In genomic region chr5:179858586-179859427, GRCh38 we compare ENCODE assay signal across 8 cellular contexts. TPM values are rescaled to one million over a fixed set of nuclear protein-coding genes. Genes with fewer than 3 reads are reported as not detected.
A peak's percentile ranks its signal among the peaks of the same experiment; 100 is the strongest.
DNase-seq lines count a peak whose midpoint lies in the region; ATAC-seq and TF ChIP-seq lines count a peak whose summit lies in the region.

A gene with protein sequence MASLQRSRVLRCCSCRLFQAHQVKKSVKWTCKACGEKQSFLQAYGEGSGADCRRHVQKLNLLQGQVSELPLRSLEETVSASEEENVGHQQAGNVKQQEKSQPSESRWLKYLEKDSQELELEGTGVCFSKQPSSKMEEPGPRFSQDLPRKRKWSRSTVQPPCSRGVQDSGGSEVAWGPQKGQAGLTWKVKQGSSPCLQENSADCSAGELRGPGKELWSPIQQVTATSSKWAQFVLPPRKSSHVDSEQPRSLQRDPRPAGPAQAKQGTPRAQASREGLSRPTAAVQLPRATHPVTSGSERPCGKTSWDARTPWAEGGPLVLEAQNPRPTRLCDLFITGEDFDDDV (minus strand): TSS chr5:179858817. CDS start chr5:179858796, 21 bp downstream.

- DNase-seq in GM04504 (ENCODE audit: low read depth): peak; percentile 83
- peak; percentile 97 for DNase-seq in HEK293T (ENCODE audit: extremely low spot score)
- peak; percentile 94 for DNase-seq in MV-4-11 (lab: John Stamatoyannopoulos, UW)
- peak; percentile 91 for DNase-seq in activated naive CD4-positive, alpha-beta T cell treated with anti-CD3 and anti-CD28 coated beads, Interleukin-2, amount 50 U/mL, for 72 hours (ENCODE audit: low spot score in 2 of 2)
- DNase-seq in glomerular endothelial cell (ENCODE audit: extremely low read depth, low read depth, low spot score): peak; percentile 33
- DNase-seq in omental fat pad (ENCODE audit: low spot score): peak; percentile 84
- peak; percentile 99 for DNase-seq in testis

- POLR2A ChIA-PET in HEK293T (lab: Yijun Ruan, JAX): interaction anchor here (1.0 to 1.2 kb wide), 3 partner anchors 12 to 40 kb away, joined by 3 read pairs; no protein-coding TSS in a partner anchor

- no peaks in the 10 kb centered on the region for H3K9me3 Mint-ChIP-seq in activated naive CD4-positive, alpha-beta T cell treated with anti-CD3 and anti-CD28 coated beads, Interleukin-2, amount 50 U/mL, for 72 hours

- ATAC-seq in SK-N-SH treated with all-trans-retinoic acid at 6 μM for 48 hours (peak; percentile 98), omental fat pad (ENCODE audit: low FRiP score) (peak; percentile 98)
- peak; percentile 97 for ATAC-seq in activated naive CD4-positive, alpha-beta T cell treated with anti-CD3 and anti-CD28 coated beads, Interleukin-2, amount 50 U/mL, for 72 hours

- 0% methylated on average over 18 to 89 of the region's 90 CpGs for WGBS in testis, 2 donors

- H3K27ac ChIP-seq in testis: peak within 1 kb of the TSS; percentile 89 to 95

- H3K36me3 Mint-ChIP-seq in activated naive CD4-positive, alpha-beta T cell treated with anti-CD3 and anti-CD28 coated beads, Interleukin-2, amount 50 U/mL, for 72 hours: peaks cover 8 to 13% of the 10 kb centered on the region in 2 donors

- no peaks in the 10 kb centered on the region for H3K36me3 ChIP-seq in testis (ENCODE audit: low read depth, missing control alignments)

- peaks cover 6% of the 10 kb centered on the region for H3K4me1 ChIP-seq in testis

- TF ChIP-seq CTCF in omental fat pad (IDR thresholded peaks at IDR 0.05) (no peak), testis (IDR thresholded peaks at IDR 0.05) (no peak)

- no peaks in the 10 kb centered on the region for H3K9me3 ChIP-seq in testis

- peak within 1 kb of the TSS; percentile 75 to 81 for H3K4me3 ChIP-seq in testis

- intact Hi-C loops in testis (cut with DNase I; ENCODE audit: low total_unique reads): no loop called here

- TF ChIP-seq POLR2A in testis (IDR thresholded peaks at IDR 0.05): peak; percentile 10

- peak within 1 kb of the TSS; percentile 79 to 81 for H3K27ac Mint-ChIP-seq in activated naive CD4-positive, alpha-beta T cell treated with anti-CD3 and anti-CD28 coated beads, Interleukin-2, amount 50 U/mL, for 72 hours

- H3K27me3 ChIP-seq in testis: no peaks in the 10 kb centered on the region

- CTCF ChIA-PET in HEK293T (lab: Yijun Ruan, JAX): no interaction called here

TF ChIP-seq in HEK293T, 16 proteins besides CTCF, POLR2A, EP300 and RAD21:
- peak; percentile 78 for TF ChIP-seq CTBP1 (IDR thresholded peaks at IDR 0.05; ENCODE audit: borderline replicate concordance)
- TF ChIP-seq FOXA1 (IDR thresholded peaks at IDR 0.05): no peak
- TF ChIP-seq L3MBTL2 (conservative IDR thresholded peaks at IDR 0.05): peak; percentile 80
- no peak for TF ChIP-seq ZNF384 (IDR thresholded peaks at IDR 0.05)

TF ChIP-seq in SK-N-SH treated with all-trans-retinoic acid at 6 μM for 48 hours, 23 proteins besides CTCF, POLR2A, EP300 and RAD21:
- TF ChIP-seq BACH2 (CRISPR knock-in tag; IDR thresholded peaks at IDR 0.05; ENCODE audit: borderline replicate concordance): no peak
- TF ChIP-seq ISL1 (CRISPR knock-in tag; IDR thresholded peaks at IDR 0.05): no peak

RNA-seq across cellular contexts. Expression of the gene that starts here (rescaled TPM):
- 10 to 100 TPM; 15.0 to 25.1 TPM for total RNA-seq in activated naive CD4-positive, alpha-beta T cell treated with anti-CD3 and anti-CD28 coated beads, Interleukin-2, amount 50 U/mL, for 72 hours
- 17.8 and 26.3 TPM in 2 replicates for total RNA-seq in glomerular endothelial cell
- 10 to 100 TPM; 15.3 to 26.8 (median 17.7) TPM for total RNA-seq in omental fat pad
- 10 to 100 TPM; 58.7 to 61.4 TPM for total RNA-seq in testis
- polyA plus RNA-seq in testis (ENCODE audit: insufficient read depth, low read depth, low replicate concordance): 34.9 TPM

Comparison
In these comparisons a context has a peak if more than half of its experiments do, and no peak if none do; other contexts are left out.
1. Peak in every context shown above with its lines: DNase-seq, ATAC-seq, H3K4me3 ChIP-seq and H3K27ac ChIP-seq.
2. DNase-seq: peak in every context shown above with its lines; median percentile 99 in testis; 97 in HEK293T; 94 in MV-4-11; 91 in activated naive CD4-positive, alpha-beta T cell treated with anti-CD3 and anti-CD28 coated beads, Interleukin-2, amount 50 U/mL, for 72 hours; 84 in omental fat pad; 83 in GM04504; 33 in glomerular endothelial cell.